In the genomic region with DNA sequence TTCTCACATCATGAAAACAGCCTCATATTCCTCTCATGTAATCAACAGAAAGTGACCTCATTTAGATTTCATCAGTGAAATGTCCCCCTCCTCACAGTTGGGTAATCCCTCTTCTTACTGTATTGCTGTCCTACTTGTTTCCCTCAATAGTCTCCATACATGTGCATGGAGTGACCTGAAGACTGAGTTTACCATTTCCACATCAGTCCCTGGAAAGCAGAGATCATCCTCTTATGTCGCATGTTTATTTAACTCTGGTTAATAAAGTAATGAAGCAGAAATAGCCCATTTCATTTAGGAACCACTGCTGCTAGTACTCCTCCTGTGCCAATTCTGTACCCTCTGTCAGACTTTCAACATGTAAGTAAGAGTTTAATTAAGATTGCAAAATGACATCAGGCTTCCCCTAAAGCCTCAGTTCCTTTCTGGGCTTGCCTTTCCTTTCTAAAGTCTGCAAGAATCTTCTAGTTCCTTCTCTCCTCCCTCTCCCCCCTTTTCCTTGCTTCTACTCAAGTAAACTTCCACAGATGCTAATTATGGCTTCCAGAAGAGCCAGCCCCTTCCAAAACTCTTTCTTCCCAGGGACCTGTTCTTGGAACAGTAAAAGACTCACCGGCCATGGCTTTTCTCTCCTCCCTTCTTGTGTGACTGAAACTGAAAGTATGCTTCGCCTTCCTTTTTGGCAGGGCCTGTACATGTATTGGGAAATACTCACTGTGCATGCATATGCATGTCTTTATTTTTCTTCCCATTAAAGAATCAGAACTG, we compare ENCODE assay signal across 8 cellular contexts. TPM values are rescaled to one million over a fixed set of nuclear protein-coding genes. Genes with fewer than 3 reads are reported as not detected.
DNase-seq lines count a peak whose midpoint lies in the region; ATAC-seq and TF ChIP-seq lines count a peak whose summit lies in the region.
"Not testable (repeated sequence)": the region's sequence is repeated elsewhere in the genome, so short reads cannot be mapped to it uniquely, and the experiment has no call there.

A gene (minus strand): TSS at position 651 of the 768 bp plus-strand sequence. CDS start 31 bp downstream, at position 620.

- peaks cover 34% of the 10 kb centered on the region for H3K4me1 ChIP-seq in suprapubic skin

- H3K4me3 ChIP-seq in GM08714 (ENCODE audit: low read length) (peak within 1 kb of the TSS; percentile 95), fibroblast of pulmonary artery (replicated peaks; ENCODE audit: low read depth, low read length) (peak within 1 kb of the TSS; percentile 54), suprapubic skin (peak within 1 kb of the TSS; percentile 45)

- not testable (repeated sequence) for H3K9me3 ChIP-seq in suprapubic skin

- not testable (repeated sequence) for H3K9me3 Mint-ChIP-seq in activated naive CD8-positive, alpha-beta T cell treated with anti-CD3 and anti-CD28 coated beads, Interleukin-2, amount 50 U/mL, for 24 hours; naive B cell

- not testable (repeated sequence) for H3K27me3 Mint-ChIP-seq in activated naive CD8-positive, alpha-beta T cell treated with anti-CD3 and anti-CD28 coated beads, Interleukin-2, amount 50 U/mL, for 24 hours; naive B cell

- H3K4me3 Mint-ChIP-seq in activated naive CD8-positive, alpha-beta T cell treated with anti-CD3 and anti-CD28 coated beads, Interleukin-2, amount 50 U/mL, for 24 hours, result peak within 1 kb of the TSS; percentile 87
- peak within 1 kb of the TSS; percentile 80 to 99 (median 94) for H3K4me3 Mint-ChIP-seq in naive B cell

- TF ChIP-seq POLR2A in suprapubic skin (IDR thresholded peaks at IDR 0.05), result not testable (repeated sequence)

- TF ChIP-seq CTCF in fibroblast of pulmonary artery (IDR thresholded peaks at IDR 0.05; ENCODE audit: low read length, missing control alignments); suprapubic skin (IDR thresholded peaks at IDR 0.05): not testable (repeated sequence)

- peak within 1 kb of the TSS; percentile 94 for H3K27ac Mint-ChIP-seq in activated naive CD8-positive, alpha-beta T cell treated with anti-CD3 and anti-CD28 coated beads, Interleukin-2, amount 50 U/mL, for 24 hours
- peak within 1 kb of the TSS; percentile 82 to 95 (median 93) for H3K27ac Mint-ChIP-seq in naive B cell

- 6% methylated on average over 3 of the region's 3 CpGs for WGBS in suprapubic skin

- ATAC-seq in GM21529 (IDR thresholded peaks at IDR 0.05; ENCODE audit: unreplicated experiment) (peak; percentile 98), HG03439 (IDR thresholded peaks at IDR 0.05; ENCODE audit: unreplicated experiment) (peak; percentile 82), naive B cell (ENCODE audit: low read depth in 2 of 2) (peak; percentile 79 to 85)
- peak; percentile 84 for ATAC-seq in activated naive CD8-positive, alpha-beta T cell treated with anti-CD3 and anti-CD28 coated beads, Interleukin-2, amount 50 U/mL, for 24 hours

- peaks cover 46% of the 10 kb centered on the region for H3K4me1 Mint-ChIP-seq in activated naive CD8-positive, alpha-beta T cell treated with anti-CD3 and anti-CD28 coated beads, Interleukin-2, amount 50 U/mL, for 24 hours
- peaks cover 36 to 52% (median 38%) of the 10 kb centered on the region in 3 donors for H3K4me1 Mint-ChIP-seq in naive B cell

- peaks cover 29% of the 10 kb centered on the region for H3K36me3 Mint-ChIP-seq in activated naive CD8-positive, alpha-beta T cell treated with anti-CD3 and anti-CD28 coated beads, Interleukin-2, amount 50 U/mL, for 24 hours (ENCODE audit: low read depth)
- peaks cover 29 to 35% of the 10 kb centered on the region in 2 donors for H3K36me3 Mint-ChIP-seq in naive B cell

- peak within 1 kb of the TSS; percentile 50 for H3K27ac ChIP-seq in suprapubic skin

- DNase-seq in SIG-M5 treated with dmso at 0.1 percent for 504 hours (lab: John Stamatoyannopoulos, UW; ENCODE audit: unreplicated experiment) (peak; percentile 83), fibroblast of pulmonary artery (ENCODE audit: low read depth) (peak; percentile 88), naive B cell (peak; percentile 30)
- DNase-seq in activated naive CD8-positive, alpha-beta T cell treated with anti-CD3 and anti-CD28 coated beads, Interleukin-2, amount 50 U/mL, for 24 hours, result peak; percentile 28
- not testable (repeated sequence) for DNase-seq in suprapubic skin (ENCODE audit: low spot score in 2 of 2)

- not testable (repeated sequence) for H3K27me3 ChIP-seq in suprapubic skin

- not testable (repeated sequence) for TF ChIP-seq EP300 in suprapubic skin (IDR thresholded peaks at IDR 0.05)

- H3K36me3 ChIP-seq in suprapubic skin, result peaks cover 15% of the 10 kb centered on the region

RNA-seq across cellular contexts. Expression of the gene that starts here (rescaled TPM):
- polyA plus RNA-seq in naive B cell (ENCODE audit: low read depth in 6 of 6), result 10 to 100 TPM; 64.3 to 96.3 (median 73.6) TPM
- total RNA-seq in suprapubic skin, result 10 to 100 TPM; 20.1 to 35.7 (median 28.3) TPM

Comparison
In these comparisons a context has a peak if more than half of its experiments do, and no peak if none do; other contexts are left out.
1. H3K4me3 ChIP-seq: peak in every context shown above with its lines; median percentile 95 in GM08714; 54 in fibroblast of pulmonary artery; 45 in suprapubic skin.